8 cellular contexts compared by ENCODE assay signal in genomic region chr15:64775551-64776401, GRCh38. TPM values are rescaled to one million over a fixed set of nuclear protein-coding genes. Genes with fewer than 3 reads are reported as not detected.
DNase-seq lines count a peak whose midpoint lies in the region; ATAC-seq and TF ChIP-seq lines count a peak whose summit lies in the region.

RBPMS2 (minus strand) TSS chr15:64775589; CDS start chr15:64775319, 270 bp downstream.

- H3K9me3 ChIP-seq in GM23248 (ENCODE audit: low read depth) (no peaks in the 10 kb centered on the region), WERI-Rb-1 (ENCODE audit: severe bottlenecking) (no peaks in the 10 kb centered on the region), psoas muscle (no peaks in the 10 kb centered on the region)

- peak; percentile 63 for ATAC-seq in Right ventricle myocardium superior (ENCODE audit: poor library complexity)
- peak; percentile 30 to 64 (median 43) for ATAC-seq in psoas muscle
- ATAC-seq in GM18870 (IDR thresholded peaks at IDR 0.05; ENCODE audit: unreplicated experiment): no peak
- ATAC-seq in GM19035 (IDR thresholded peaks at IDR 0.05; ENCODE audit: unreplicated experiment): no peak

- no peak within 1 kb of the TSS for H3K27ac ChIP-seq in GM23248
- H3K27ac ChIP-seq in WERI-Rb-1: peak within 1 kb of the TSS; percentile 50
- H3K27ac ChIP-seq in psoas muscle: peak within 1 kb of the TSS; percentile 16

- H3K4me1 ChIP-seq in GM23248 (ENCODE audit: insufficient read depth) (no peaks in the 10 kb centered on the region), psoas muscle (no peaks in the 10 kb centered on the region)

- H3K9ac ChIP-seq in GM23248: peak within 1 kb of the TSS; percentile 26; the same call in 1 of the 2 replicates

- 3% methylated on average over 40 to 61 of the region's 90 CpGs for WGBS in GM23248 (ENCODE audit: low coverage in 1 of 2, low lambda C conversion rate in 2 of 2, missing lambda C conversion rate in 2 of 2), 2 experiments
- WGBS in psoas muscle, 3 donors: 1 to 4% (median 2%) methylated on average over 40 to 77 of the region's 90 CpGs

- peak within 1 kb of the TSS; percentile 83 for H3K4me2 ChIP-seq in GM23248 (ENCODE audit: unreplicated experiment)

- DNase-seq in GM23248: peak; percentile 48
- peak; percentile 17 for DNase-seq in WERI-Rb-1
- DNase-seq in Right ventricle myocardium superior: peak; percentile 52
- peak; percentile 44 to 56 for DNase-seq in psoas muscle
- no peak for DNase-seq in NCI-H2081 (lab: John Stamatoyannopoulos, UW)
- DNase-seq in NCI-H128 (lab: John Stamatoyannopoulos, UW; ENCODE audit: unreplicated experiment): no peak

- in situ Hi-C loops in GM23248 (cut with MboI): no loop called here

- intact Hi-C loops in Right ventricle myocardium superior (cut with DNase I) (no loop called here), psoas muscle (cut with DNase I) (no loop called here)

- no peak for TF ChIP-seq CTCF in WERI-Rb-1 (IDR thresholded peaks at IDR 0.05; ENCODE audit: low read depth, low read length)
- TF ChIP-seq CTCF in psoas muscle (IDR thresholded peaks at IDR 0.05): no peak

- H3K4me3 ChIP-seq in GM23248: peak within 1 kb of the TSS; percentile 68
- H3K4me3 ChIP-seq in WERI-Rb-1 (ENCODE audit: low read depth, low read length): peak within 1 kb of the TSS; percentile 47
- peak within 1 kb of the TSS; percentile 67 for H3K4me3 ChIP-seq in psoas muscle

- no peaks in the 10 kb centered on the region for H3K9me2 ChIP-seq in GM23248 (ENCODE audit: insufficient read depth)

- no peaks in the 10 kb centered on the region for H4K20me1 ChIP-seq in GM23248 (ENCODE audit: insufficient read depth)

- peak within 1 kb of the TSS; percentile 78 for H2AFZ ChIP-seq in GM23248

- H3K27me3 ChIP-seq in GM23248 (replicated peaks; ENCODE audit: insufficient read depth) (peaks cover 4% of the 10 kb centered on the region; the same call in 1 of the 2 replicates), WERI-Rb-1 (ENCODE audit: insufficient read depth, low read depth, severe bottlenecking) (no peaks in the 10 kb centered on the region), psoas muscle (ENCODE audit: insufficient read depth in 3 of 3, low read length in 2 of 3) (peaks cover 0 to 32% (median 15%) of the 10 kb centered on the region in 3 donors)

- H3K79me2 ChIP-seq in GM23248 (ENCODE audit: insufficient read depth): no peaks in the 10 kb centered on the region

- no peaks in the 10 kb centered on the region for H3F3A ChIP-seq in GM23248 (ENCODE audit: insufficient read depth)

- H3K36me3 ChIP-seq in GM23248 (ENCODE audit: low read depth): no peaks in the 10 kb centered on the region
- H3K36me3 ChIP-seq in WERI-Rb-1: no peaks in the 10 kb centered on the region
- no peaks in the 10 kb centered on the region for H3K36me3 ChIP-seq in psoas muscle (ENCODE audit: insufficient read depth in 1 of 2, low read depth in 1 of 2)

RNA-seq across cellular contexts. Expression of gene RBPMS2, which starts in this region (rescaled TPM):
- total RNA-seq in GM23248 (2014; rRNA removed; shearing (Covaris generic)): not detected in 2 replicates
- polyA plus RNA-seq in GM23248 (2016; fragmentation: Nextera tagmentation; extraction: Ambion mirVana): 0.54 and 0.71 TPM in 2 replicates
- 215 TPM for total RNA-seq in Right ventricle myocardium superior
- total RNA-seq in psoas muscle: 1 to 10 TPM; 1.9 to 3.6 (median 2.3) TPM
- polyA plus RNA-seq in psoas muscle: 1 to 10 TPM; 1.6 to 2.0 (median 2.0) TPM

Comparison
In these comparisons a context has a peak if more than half of its experiments do, and no peak if none do; other contexts are left out.
1. RNA of gene RBPMS2 (total RNA-seq): 215 TPM in Right ventricle myocardium superior (single experiment); 1.9 to 3.6 TPM in psoas muscle and not detected in GM23248; every median in the first group is over 10 times any median in the second.
2. Peak in DNase-seq, H3K4me3 ChIP-seq, H3K9ac ChIP-seq and H3K4me2 ChIP-seq in GM23248; RNA of the gene not detected or under 1 TPM.
3. DNase-seq: peak in WERI-Rb-1 (single experiment), Right ventricle myocardium superior (single experiment) and psoas muscle (2 of 2); none in NCI-H2081 (0 of 2) and NCI-H128 (single experiment).
4. ATAC-seq: peak in Right ventricle myocardium superior (single experiment) and psoas muscle (4 of 4); none in GM18870 (single experiment) and GM19035 (single experiment).
5. Peak in every context shown above with its lines, with median percentiles within 50 percentile points of each other: H3K4me3 ChIP-seq.